ENCODE assay signal across 8 cellular contexts in genomic region chr4:40897557-40898203, GRCh38.
DNase-seq lines count a peak whose midpoint lies in the region; ATAC-seq and TF ChIP-seq lines count a peak whose summit lies in the region.

No MANE protein-coding gene starts in this region.

- no peak overlapping the region for H3K4ac ChIP-seq in mesendoderm (ENCODE audit: low read depth, low read length)

- H3K23ac ChIP-seq in mesendoderm (ENCODE audit: low read length), result no peak overlapping the region

- no peak overlapping the region for H3K18ac ChIP-seq in mesendoderm (ENCODE audit: low read length)

- H3K4me1 Mint-ChIP-seq in activated CD8-positive, alpha-beta T cell treated with anti-CD3 and anti-CD28 coated beads for 36 hours (ENCODE audit: low read depth), result peaks cover 7% of the 10 kb centered on the region

- peak; percentile 58 for ATAC-seq in HG03159 (IDR thresholded peaks at IDR 0.05; ENCODE audit: unreplicated experiment)
- ATAC-seq in activated CD8-positive, alpha-beta T cell treated with anti-CD3 and anti-CD28 coated beads for 36 hours, result peak; percentile 88

- no peak overlapping the region for H3K4me3 ChIP-seq in mesendoderm (ENCODE audit: low read length)

- no peaks in the 10 kb centered on the region for H3K36me3 Mint-ChIP-seq in activated CD8-positive, alpha-beta T cell treated with anti-CD3 and anti-CD28 coated beads for 36 hours (ENCODE audit: low read depth)

- no peaks in the 10 kb centered on the region for H3K9me3 Mint-ChIP-seq in activated CD8-positive, alpha-beta T cell treated with anti-CD3 and anti-CD28 coated beads for 36 hours

- DNase-seq in activated gamma-delta T cell treated with Interleukin-2 at 50 U/mL for 16 hours (peak; percentile 53), activated gamma-delta T cell (lab: John Stamatoyannopoulos, UW) (no peak), NCI-H748 treated with DMSO at 0.1 percent for 48 hours (lab: John Stamatoyannopoulos, UW) (peak; percentile 50), mesendoderm (peak; percentile 81)
- DNase-seq in activated CD8-positive, alpha-beta T cell treated with anti-CD3 and anti-CD28 coated beads for 36 hours, result peak; percentile 75
- DNase-seq in effector CD8-positive, alpha-beta T cell (lab: John Stamatoyannopoulos, UW), result peak; percentile 31
- peak; percentile 56 to 67 for DNase-seq in stimulated activated CD8-positive, alpha-beta memory T cell treated with anti-CD3 and anti-CD28 coated beads, Interleukin-2, amount 100 ng/mL, for 48 hours (ENCODE audit: low read depth in 2 of 2)

- H3K27me3 Mint-ChIP-seq in activated CD8-positive, alpha-beta T cell treated with anti-CD3 and anti-CD28 coated beads for 36 hours, result no peaks in the 10 kb centered on the region

- no peak overlapping the region for H3K4me2 ChIP-seq in mesendoderm (ENCODE audit: low read length)

- H2BK120ac ChIP-seq in mesendoderm (ENCODE audit: low read depth, low read length), result no peak overlapping the region

- no peaks in the 10 kb centered on the region for H3K27me3 ChIP-seq in mesendoderm (ENCODE audit: insufficient read depth, low read length, poor library complexity)

- no peak overlapping the region for H2AK5ac ChIP-seq in mesendoderm (ENCODE audit: low read length)

- CTCF ChIA-PET in activated CD8-positive, alpha-beta T cell treated with anti-CD3 and anti-CD28 coated beads for 36 hours (lab: Charles Lee), result interaction anchor here (0.6 to 7.4 kb wide), 27 partner anchors 9 to 960 kb away, joined by 3 to 64 read pairs (median 4); no protein-coding TSS in a partner anchor

- no CpG with 5 or more reads among the region's 10 CpGs for WGBS in mesendoderm (ENCODE audit: extremely low coverage, insufficient coverage, low lambda C conversion rate)

- intact Hi-C loops in activated CD8-positive, alpha-beta T cell treated with anti-CD3 and anti-CD28 coated beads for 36 hours (cut with micrococcal nuclease), result no loop called here

- no peaks in the 10 kb centered on the region for H3K79me1 ChIP-seq in mesendoderm (ENCODE audit: low read length)

- H3K36me3 ChIP-seq in mesendoderm (ENCODE audit: control insufficient read depth, insufficient read depth, low read length), result no peaks in the 10 kb centered on the region

- POLR2A ChIA-PET in activated CD8-positive, alpha-beta T cell treated with anti-CD3 and anti-CD28 coated beads for 36 hours (lab: Charles Lee), result no interaction called here

- peak; percentile 77 for TF ChIP-seq CTCF in activated CD8-positive, alpha-beta T cell treated with anti-CD3 and anti-CD28 coated beads for 36 hours (IDR thresholded peaks at IDR 0.05)

- no peak overlapping the region for H4K5ac ChIP-seq in mesendoderm (ENCODE audit: low read length)

- H3K27ac ChIP-seq in mesendoderm (ENCODE audit: low read depth, low read length), result no peak overlapping the region

- H3K79me2 ChIP-seq in mesendoderm (ENCODE audit: control insufficient read depth, insufficient read depth, low read length), result no peaks in the 10 kb centered on the region

- H2BK5ac ChIP-seq in mesendoderm (ENCODE audit: low read length), result no peak overlapping the region

- no peak overlapping the region for H3K56ac ChIP-seq in mesendoderm (ENCODE audit: low read length)

- H2BK15ac ChIP-seq in mesendoderm (replicated peaks; ENCODE audit: low read depth), result no peak overlapping the region

- H3K27ac Mint-ChIP-seq in activated CD8-positive, alpha-beta T cell treated with anti-CD3 and anti-CD28 coated beads for 36 hours, result peak overlapping the region; percentile 75

- peak overlapping the region; percentile 64 for H3K4me3 Mint-ChIP-seq in activated CD8-positive, alpha-beta T cell treated with anti-CD3 and anti-CD28 coated beads for 36 hours

- no peaks in the 10 kb centered on the region for H3K4me1 ChIP-seq in mesendoderm (ENCODE audit: control insufficient read depth, low read depth, low read length)

- H3K9ac ChIP-seq in mesendoderm (ENCODE audit: low read length), result no peak overlapping the region

- no peak overlapping the region for H4K8ac ChIP-seq in mesendoderm (ENCODE audit: low read depth, low read length)
